In the genomic region with DNA sequence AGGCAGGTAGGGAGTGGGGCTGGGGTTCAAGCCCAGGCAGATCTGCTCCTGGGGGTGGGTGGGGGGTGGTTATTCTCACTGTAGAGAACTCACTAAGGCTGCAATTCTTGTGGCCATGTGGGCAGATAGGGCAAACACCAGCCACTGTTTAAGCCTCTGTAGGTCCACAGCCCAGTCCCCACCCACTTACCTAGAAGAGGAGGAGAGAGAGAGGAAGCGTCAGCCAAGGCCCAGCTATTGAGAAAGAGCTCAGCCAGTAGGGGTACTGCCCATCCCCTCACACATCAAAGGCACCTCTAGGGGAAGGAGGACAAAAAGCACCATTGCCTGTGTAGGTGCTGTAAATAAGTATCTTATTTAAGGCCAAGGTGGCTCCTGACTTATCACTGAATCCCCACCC, we compare ENCODE assay signal across 25 cellular contexts. TPM values are rescaled to one million over a fixed set of nuclear protein-coding genes. Genes with fewer than 3 reads are reported as not detected.
"Had no signal": no experiment of that assay in that cellular context is flagged by ENCODE, and none has a peak within 500 bp of the region (broad histone marks: within the 10 kb centered on the region; RNA-seq: fewer than 3 reads in every experiment).

No MANE protein-coding gene starts in this region.

- H3K36me3 ChIP-seq: esophagus muscularis mucosa, gastrocnemius medialis, heart right ventricle, pancreas, right lobe of liver, spleen, tibial nerve had no signal

- H3K4me1 ChIP-seq: esophagus muscularis mucosa, gastrocnemius medialis, heart right ventricle, pancreas, right lobe of liver, spleen, testis, tibial nerve had no signal

- H3K4me3 Mint-ChIP-seq: natural killer cell; stimulated activated memory B cell treated with anti-CD40 and anti-IgM and Interleukin-4, amounts not matched to agents 10 μg/mL and 1 μg/mL and 100 μg/mL, for 72 hours; stimulated activated naive CD8-positive, alpha-beta T cell treated with anti-CD3 and anti-CD28 coated beads, Interleukin-15, amount 100 ng/mL, for 72 hours had no signal

- H3K4me1 Mint-ChIP-seq: stimulated activated memory B cell treated with anti-CD40 and anti-IgM and Interleukin-4, amounts not matched to agents 10 μg/mL and 1 μg/mL and 100 μg/mL, for 72 hours; stimulated activated naive CD8-positive, alpha-beta T cell treated with anti-CD3 and anti-CD28 coated beads, Interleukin-15, amount 100 ng/mL, for 72 hours had no signal

- H3K27ac ChIP-seq: esophagus muscularis mucosa, gastrocnemius medialis, heart right ventricle, pancreas, right lobe of liver, spleen, testis, tibial nerve had no signal

- ATAC-seq: gastrocnemius medialis; heart right ventricle; mucosa of descending colon; natural killer cell; pancreas; right lobe of liver; stimulated activated memory B cell treated with anti-CD40 and anti-IgM and Interleukin-4, amounts not matched to agents 10 μg/mL and 1 μg/mL and 100 μg/mL, for 72 hours; stimulated activated naive CD8-positive, alpha-beta T cell treated with anti-CD3 and anti-CD28 coated beads, Interleukin-15, amount 100 ng/mL, for 72 hours had no signal

- H3K9me3 ChIP-seq: esophagus muscularis mucosa, gastrocnemius medialis, heart right ventricle, mucosa of descending colon, pancreas, right lobe of liver, spleen, testis, tibial nerve had no signal

- H3K36me3 Mint-ChIP-seq: natural killer cell; stimulated activated memory B cell treated with anti-CD40 and anti-IgM and Interleukin-4, amounts not matched to agents 10 μg/mL and 1 μg/mL and 100 μg/mL, for 72 hours had no signal

- H3K4me3 ChIP-seq: esophagus muscularis mucosa, gastrocnemius medialis, heart right ventricle, mucosa of descending colon, pancreas, right lobe of liver, spleen, testis, tibial nerve had no signal

- H3K27ac Mint-ChIP-seq: progenitor cell of endocrine pancreas; stimulated activated memory B cell treated with anti-CD40 and anti-IgM and Interleukin-4, amounts not matched to agents 10 μg/mL and 1 μg/mL and 100 μg/mL, for 72 hours; stimulated activated naive CD8-positive, alpha-beta T cell treated with anti-CD3 and anti-CD28 coated beads, Interleukin-15, amount 100 ng/mL, for 72 hours had no signal

- H3K27me3 ChIP-seq: esophagus muscularis mucosa, gastrocnemius medialis, right lobe of liver, testis, tibial nerve had no signal

- DNase-seq: effector memory CD4-positive, alpha-beta T cell; gastrocnemius medialis; heart right ventricle; hypothalamus; kidney glomerular epithelial cell; mucosa of descending colon; natural killer cell; occipital lobe; pancreas; spleen; stimulated activated CD4-positive, alpha-beta T cell treated with anti-CD3 and anti-CD28 coated beads, Interleukin-15, amount 100 ng/mL, for 24 hours; stimulated activated CD4-positive, alpha-beta T cell treated with anti-CD3 and anti-CD28 coated beads, Interleukin-1b, Interleukin-23, amount 100 ng/mL, for 48 hours; stimulated activated CD4-positive, alpha-beta T cell treated with anti-CD3 and anti-CD28 coated beads, Interleukin-4, amount 100 ng/mL, for 24 hours; stimulated activated naive CD8-positive, alpha-beta T cell treated with anti-CD3 and anti-CD28 coated beads, Interleukin-15, amount 100 ng/mL, for 72 hours; testis had no signal

RNA-seq across cellular contexts. Expression of a gene that starts 12.9 kb away (rescaled TPM):
- total RNA-seq: fibroblast of villous mesenchyme, mucosa of descending colon, myocyte, natural killer cell, occipital lobe, progenitor cell of endocrine pancreas, right lobe of liver, spleen, testis had no signal

RNA-seq across cellular contexts. Expression of a gene that starts 13.0 kb away (rescaled TPM):
- total RNA-seq: fibroblast of villous mesenchyme, gastrocnemius medialis, heart right ventricle, myocyte, natural killer cell, progenitor cell of endocrine pancreas had no signal

RNA-seq across cellular contexts. Expression of a gene that starts 24.7 kb away (rescaled TPM):
- total RNA-seq: gastrocnemius medialis, heart right ventricle, natural killer cell, right lobe of liver, subcutaneous adipose tissue had no signal

RNA-seq across cellular contexts. Expression of a gene that starts 27.8 kb away (rescaled TPM):
- total RNA-seq: esophagus muscularis mucosa, fibroblast of villous mesenchyme, gastrocnemius medialis, heart right ventricle, mucosa of descending colon, myocyte, natural killer cell, occipital lobe, pancreas, progenitor cell of endocrine pancreas, renal cortical epithelial cell, right lobe of liver, spleen, subcutaneous adipose tissue, tibial nerve, ureter had no signal
